Comparison of ENCODE assay signal across 8 cellular contexts in the genomic region with DNA sequence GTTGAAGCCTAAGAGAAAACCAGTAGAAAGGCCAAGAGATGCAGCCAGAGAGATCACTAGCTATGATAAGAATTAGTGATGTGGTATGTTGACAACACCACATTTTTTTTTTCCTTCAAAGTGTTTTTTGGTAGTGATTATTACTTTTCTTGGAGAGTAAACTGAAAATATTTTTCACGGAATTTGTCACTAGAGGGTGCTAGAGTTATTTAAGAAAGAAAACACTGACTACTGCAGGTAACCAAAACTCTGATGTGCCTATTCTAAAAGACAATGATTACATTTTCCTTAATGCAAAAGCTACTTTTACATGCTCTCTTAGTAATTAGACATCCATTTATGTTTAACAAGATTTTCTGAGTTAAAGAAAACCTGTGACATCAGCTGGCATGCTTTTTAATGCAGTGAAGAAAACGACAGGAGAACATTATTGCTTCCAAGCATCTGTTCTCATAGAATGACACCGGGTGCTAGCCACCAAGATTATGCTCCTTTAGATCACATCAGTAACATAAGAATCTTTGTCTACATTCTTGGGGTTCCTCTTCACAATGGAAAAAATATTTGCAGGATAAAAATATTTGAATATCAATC. TPM values are rescaled to one million over a fixed set of nuclear protein-coding genes. Genes with fewer than 3 reads are reported as not detected.
DNase-seq lines count a peak whose midpoint lies in the region; ATAC-seq and TF ChIP-seq lines count a peak whose summit lies in the region.

No MANE protein-coding gene starts in this region.

- H3K27ac ChIP-seq in OCI-LY7 (ENCODE audit: low read depth, low read length, poor library complexity, severe bottlenecking) (no peak overlapping the region), esophagus squamous epithelium (no peak overlapping the region)

- no peaks in the 10 kb centered on the region for H3K9me3 ChIP-seq in OCI-LY7 (ENCODE audit: low read length)
- H3K9me3 ChIP-seq in esophagus squamous epithelium = no peaks in the 10 kb centered on the region

- BruUV-seq in OCI-LY7 (replicated peaks; lab: Mats Ljungman, UMichigan) = no TSS peak

- ATAC-seq in HG03469 (IDR thresholded peaks at IDR 0.05; ENCODE audit: unreplicated experiment) (peak; percentile 47), HG03025 (IDR thresholded peaks at IDR 0.05; ENCODE audit: low FRiP score, unreplicated experiment) (no peak), HG02763 (IDR thresholded peaks at IDR 0.05; ENCODE audit: unreplicated experiment) (no peak)

- H3K4me1 ChIP-seq in OCI-LY7 (ENCODE audit: insufficient read depth, low read length, poor library complexity, severe bottlenecking) (no peaks in the 10 kb centered on the region), esophagus squamous epithelium (no peaks in the 10 kb centered on the region)

- H3K4me3 ChIP-seq in OCI-LY7 (ENCODE audit: low read depth, low read length, poor library complexity, severe bottlenecking) (no peak overlapping the region), esophagus squamous epithelium (no peak overlapping the region), H7 (ENCODE audit: insufficient read depth, low read depth, low read length) (no peak overlapping the region)

- intact Hi-C loops in OCI-LY7 (cut with micrococcal nuclease; ENCODE audit: unreplicated experiment) (loop anchor here (1.0 kb wide), 1 partner anchor 293 kb away; no protein-coding TSS in a partner anchor), esophagus squamous epithelium (cut with DNase I) (loop anchor here (2.0 kb wide), 1 partner anchor 293 kb away; no protein-coding TSS in a partner anchor)

- H3K4me2 ChIP-seq in OCI-LY7 (ENCODE audit: low read length) = no peak overlapping the region

- POLR2A ChIA-PET in OCI-LY7 (lab: Charles Lee) = interaction anchor here (0.5 to 1.7 kb wide), 5 partner anchors 9 to 979 kb away, joined by 4 to 8 read pairs (median 5); partner anchors contain the start of gene DOP1A

- peak; percentile 10 for DNase-seq in GM04503 (ENCODE audit: low read depth)
- DNase-seq in OCI-LY7 (ENCODE audit: low spot score) = peak; percentile 49
- DNase-seq in esophagus squamous epithelium (lab: John Stamatoyannopoulos, UW) = no peak
- peak; percentile 36 for DNase-seq in putamen (ENCODE audit: low spot score)
- DNase-seq in H7 = no peak

- CTCF ChIA-PET in OCI-LY7 (lab: Charles Lee; ENCODE audit: unreplicated experiment) = interaction anchor here (2.0 kb wide), 1 partner anchor 291 kb away, joined by 11 read pairs; no protein-coding TSS in a partner anchor

- H3K36me3 ChIP-seq in OCI-LY7 (ENCODE audit: insufficient read depth, low read length) (no peaks in the 10 kb centered on the region), esophagus squamous epithelium (peaks cover 0 to 27% (median 0%) of the 10 kb centered on the region in 3 donors), H7 (replicated peaks; ENCODE audit: control insufficient read depth, insufficient read depth, low read length) (no peaks in the 10 kb centered on the region)

- no peaks in the 10 kb centered on the region for H3K79me2 ChIP-seq in OCI-LY7 (ENCODE audit: insufficient read depth, low read depth, low read length)

- no peaks in the 10 kb centered on the region for H4K20me1 ChIP-seq in OCI-LY7 (ENCODE audit: insufficient read depth, low read length)

- peak; percentile 85 for TF ChIP-seq CTCF in OCI-LY7 (conservative IDR thresholded peaks at IDR 0.05; ENCODE audit: low read length)
- TF ChIP-seq CTCF in esophagus squamous epithelium (IDR thresholded peaks at IDR 0.05) = peak in 5 of 6 experiments; percentile 24 to 47 (median 34)

- no peaks in the 10 kb centered on the region for H3K9me2 ChIP-seq in OCI-LY7 (ENCODE audit: insufficient read depth, low read length)

- no peak overlapping the region for H2AFZ ChIP-seq in OCI-LY7 (ENCODE audit: low read length)

- 39 to 54% methylated on average over 3 of the region's 3 CpGs for WGBS in esophagus squamous epithelium, 2 donors

- TF ChIP-seq POLR2A in esophagus squamous epithelium (IDR thresholded peaks at IDR 0.05) = no peak

- H3K27me3 ChIP-seq in esophagus squamous epithelium = no peaks in the 10 kb centered on the region
- H3K27me3 ChIP-seq in H7 (ENCODE audit: control insufficient read depth, insufficient read depth, low read length) = no peaks in the 10 kb centered on the region

RNA-seq across cellular contexts. Expression of gene RWDD2A, which starts 28.8 kb away (rescaled TPM):
- total RNA-seq in OCI-LY7 (2014; rRNA removed; shearing (Covaris generic)) = 2.2 and 2.9 TPM in 2 replicates
- 4.4 and 5.3 TPM in 2 replicates for total RNA-seq in OCI-LY7 (2022)
- 1 to 10 TPM in 2 of 4 donors, under 1 TPM in 2; 0.57 to 3.1 (median 0.91) TPM for total RNA-seq in esophagus squamous epithelium
- total RNA-seq in H7 (2014; rRNA removed; shearing (Covaris generic)) = 2.6 and 3.2 TPM in 2 replicates

RNA-seq across cellular contexts. Expression of gene PGM3, which starts 28.9 kb away (rescaled TPM):
- total RNA-seq in OCI-LY7 (2014; rRNA removed; shearing (Covaris generic)) = 17.5 and 18.6 TPM in 2 replicates
- total RNA-seq in OCI-LY7 (2022) (36.5 and 37.4 TPM in 2 replicates), esophagus squamous epithelium (10 to 100 TPM; 10.9 to 20.6 (median 16.9) TPM)
- total RNA-seq in H7 (2014; rRNA removed; shearing (Covaris generic)) = 36.9 and 47.4 TPM in 2 replicates

Comparison
In these comparisons a context has a peak if more than half of its experiments do, and no peak if none do; other contexts are left out.
1. DNase-seq: peak in GM04503 (single experiment), OCI-LY7 (single experiment) and putamen (single experiment); none in esophagus squamous epithelium (single experiment) and H7 (single experiment).